9 cellular contexts compared by ENCODE assay signal in the genomic region with DNA sequence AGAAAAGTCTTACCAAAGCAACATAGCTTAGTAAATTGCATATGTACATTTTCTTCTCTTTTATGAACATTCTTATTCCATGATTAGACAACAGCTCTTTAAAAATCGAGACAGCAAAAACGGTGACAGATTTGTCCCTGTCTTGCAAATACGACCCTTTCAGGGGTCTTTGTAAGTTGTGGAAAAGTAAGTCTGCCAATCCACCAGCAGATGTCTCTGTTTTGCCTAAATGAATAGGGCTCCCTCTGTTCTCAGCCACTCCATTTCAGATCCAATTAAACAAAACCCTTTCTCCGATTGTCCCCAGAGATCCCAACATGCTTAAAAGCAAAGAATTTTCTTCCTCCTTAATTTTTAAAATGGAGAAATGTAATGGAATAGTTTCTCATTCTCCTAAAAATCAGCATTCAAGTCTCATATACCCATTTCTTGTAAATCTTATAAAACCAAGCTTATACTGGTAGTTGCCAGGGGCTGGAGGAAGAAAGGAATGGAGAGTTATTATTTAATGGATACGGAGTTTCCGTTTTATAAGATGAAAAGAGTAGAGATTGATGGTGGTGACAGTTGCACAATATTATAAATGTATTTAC.
DNase-seq lines count a peak whose midpoint lies in the region; ATAC-seq and TF ChIP-seq lines count a peak whose summit lies in the region.
"Had no signal": no experiment of that assay in that cellular context is flagged by ENCODE, and none has a peak within 500 bp of the region (broad histone marks: within the 10 kb centered on the region; RNA-seq: fewer than 3 reads in every experiment).

No MANE protein-coding gene starts in this region.

- H4K20me1 ChIP-seq in PC-9 (ENCODE audit: insufficient read depth) = no peaks in the 10 kb centered on the region

- peak in 1 of 2 donors; percentile 77 for ATAC-seq in upper lobe of left lung (ENCODE audit: low FRiP score in 2 of 2)
- no peak for ATAC-seq in HG03565 (IDR thresholded peaks at IDR 0.05; ENCODE audit: unreplicated experiment)

- H3K36me3 Mint-ChIP-seq in activated CD4-positive, alpha-beta T cell treated with anti-CD3 and anti-CD28 coated beads, Interleukin-2, amount 10 ng/mL, durations not matched to agents 24 days and 14 days (ENCODE audit: low read depth) = no peaks in the 10 kb centered on the region
- no peaks in the 10 kb centered on the region for H3K36me3 Mint-ChIP-seq in chondrocyte (ENCODE audit: low read depth)

- peak; percentile 87 for TF ChIP-seq RAD21 in liver (IDR thresholded peaks at IDR 0.05)

- H3K4me1 ChIP-seq in PC-9 (replicated peaks; ENCODE audit: insufficient read depth) = peaks cover 31% of the 10 kb centered on the region
- H3K4me1 ChIP-seq in liver (ENCODE audit: control insufficient read depth in 4 of 4, insufficient read depth in 4 of 4, low read length in 3 of 4) = peaks cover 0 to 6% (median 0%) of the 10 kb centered on the region in 4 donors
- H3K4me1 ChIP-seq in upper lobe of left lung = peaks cover 4 to 10% (median 5%) of the 10 kb centered on the region in 4 donors

- H2AFZ ChIP-seq in PC-9 = no peak overlapping the region

- H3F3A ChIP-seq in PC-9 (ENCODE audit: insufficient read depth, low read depth) = peaks cover 7% of the 10 kb centered on the region; the same call in 1 of the 2 replicates

- H3K9ac ChIP-seq in liver (ENCODE audit: low read depth in 1 of 2, low read length in 2 of 2) = peak overlapping the region in 1 of 2 donors; percentile 67

- H3K27me3 ChIP-seq in PC-9 (ENCODE audit: insufficient read depth, low read depth) (no peaks in the 10 kb centered on the region), liver (ENCODE audit: control insufficient read depth in 4 of 4, insufficient read depth in 4 of 4, low read length in 3 of 4) (no peaks in the 10 kb centered on the region), upper lobe of left lung (no peaks in the 10 kb centered on the region)

- peaks cover 19% of the 10 kb centered on the region for H3K4me1 Mint-ChIP-seq in activated CD4-positive, alpha-beta T cell treated with anti-CD3 and anti-CD28 coated beads, Interleukin-2, amount 10 ng/mL, durations not matched to agents 24 days and 14 days
- H3K4me1 Mint-ChIP-seq in chondrocyte (ENCODE audit: low read depth) = peaks cover 11% of the 10 kb centered on the region

- peak overlapping the region; percentile 26 for H3K4me3 Mint-ChIP-seq in activated CD4-positive, alpha-beta T cell treated with anti-CD3 and anti-CD28 coated beads, Interleukin-2, amount 10 ng/mL, durations not matched to agents 24 days and 14 days
- peak overlapping the region; percentile 52 for H3K4me3 Mint-ChIP-seq in chondrocyte (ENCODE audit: unreplicated experiment)

- H3K27me3 Mint-ChIP-seq in activated CD4-positive, alpha-beta T cell treated with anti-CD3 and anti-CD28 coated beads, Interleukin-2, amount 10 ng/mL, durations not matched to agents 24 days and 14 days = peaks cover 3% of the 10 kb centered on the region
- H3K27me3 Mint-ChIP-seq in chondrocyte (ENCODE audit: low read depth) = no peaks in the 10 kb centered on the region
- H3K27me3 Mint-ChIP-seq: effector memory CD8-positive, alpha-beta T cell had no signal

- TF ChIP-seq EP300 in upper lobe of left lung (IDR thresholded peaks at IDR 0.05) = no peak

- H3K79me2 ChIP-seq in PC-9 (ENCODE audit: low read depth) = no peaks in the 10 kb centered on the region

- TF ChIP-seq POLR2A in upper lobe of left lung (IDR thresholded peaks at IDR 0.05) = no peak

- no TSS peak for BruUV-seq in PC-9 (replicated peaks; lab: Mats Ljungman, UMichigan)

- TF ChIP-seq CTCF in PC-9 (conservative IDR thresholded peaks at IDR 0.05) (peak; percentile 92), chondrocyte (IDR thresholded peaks at IDR 0.05) (peak; percentile 97), liver (IDR thresholded peaks at IDR 0.05; ENCODE audit: low read depth, low read length, missing input control) (peak; percentile 52), upper lobe of left lung (IDR thresholded peaks at IDR 0.05) (peak; percentile 53 to 74 (median 62))

- peak; percentile 75 for DNase-seq in activated CD4-positive, alpha-beta T cell treated with anti-CD3 and anti-CD28 coated beads, Interleukin-2, amount 10 ng/mL, durations not matched to agents 24 days and 14 days
- no peak for DNase-seq in activated CD4-positive, alpha-beta T cell treated with anti-CD3 and anti-CD28 coated beads, Interleukin-2, amount 50 U/mL, for 48 hours
- DNase-seq in KG1 (lab: John Stamatoyannopoulos, UW) = peak; percentile 68
- peak in 1 of 2 experiments; percentile 50 for DNase-seq in PC-9
- no peak for DNase-seq in chondrocyte (ENCODE audit: low spot score)
- DNase-seq in upper lobe of left lung = no peak

- 10% methylated on average over 6 of the region's 6 CpGs for WGBS in liver
- WGBS in upper lobe of left lung, 2 donors = 8 to 10% methylated on average over 6 of the region's 6 CpGs

- POLR2A ChIA-PET in PC-9 (lab: Charles Lee; ENCODE audit: unreplicated experiment) = interaction anchor here (0.6 to 1.0 kb wide), 3 partner anchors 93 to 104 kb away, joined by 3 to 4 read pairs (median 4); no protein-coding TSS in a partner anchor

- H3K36me3 ChIP-seq in PC-9 (ENCODE audit: low read depth) (no peaks in the 10 kb centered on the region), liver (ENCODE audit: control insufficient read depth in 4 of 4, insufficient read depth in 3 of 4, low read depth in 1 of 4, low read length in 3 of 4) (no peaks in the 10 kb centered on the region), upper lobe of left lung (no peaks in the 10 kb centered on the region)

- H3K4me2 ChIP-seq in PC-9 = peak overlapping the region; percentile 27

- CTCF ChIA-PET in PC-9 (lab: Charles Lee) = interaction anchor here (0.5 to 1.5 kb wide), 12 partner anchors 12 to 276 kb away, joined by 3 to 13 read pairs (median 4); a partner anchor contains a TSS

- H3K9me3 Mint-ChIP-seq in activated CD4-positive, alpha-beta T cell treated with anti-CD3 and anti-CD28 coated beads, Interleukin-2, amount 10 ng/mL, durations not matched to agents 24 days and 14 days = no peaks in the 10 kb centered on the region
- H3K9me3 Mint-ChIP-seq in chondrocyte (ENCODE audit: low read depth) = no peaks in the 10 kb centered on the region
- H3K9me3 Mint-ChIP-seq: effector memory CD8-positive, alpha-beta T cell had no signal

- no peaks in the 10 kb centered on the region for H3K9me2 ChIP-seq in PC-9 (ENCODE audit: insufficient read depth)

- intact Hi-C loops in activated CD4-positive, alpha-beta T cell treated with anti-CD3 and anti-CD28 coated beads, Interleukin-2, amount 10 ng/mL, durations not matched to agents 24 days and 14 days (cut with micrococcal nuclease) = loop anchor here (1.0 to 5.0 kb wide), 6 partner anchors 62 to 576 kb away; a partner anchor contains a TSS
- intact Hi-C loops in PC-9 (cut with micrococcal nuclease; ENCODE audit: unreplicated experiment) = loop anchor here (1.0 to 5.0 kb wide), 7 partner anchors 62 to 1071 kb away; a partner anchor contains a TSS

- H3K9me3 ChIP-seq in PC-9 (ENCODE audit: insufficient read depth, low read depth) = no peaks in the 10 kb centered on the region
- no peaks in the 10 kb centered on the region for H3K9me3 ChIP-seq in liver (ENCODE audit: control insufficient read depth in 4 of 4, low read length in 3 of 4)
- H3K9me3 ChIP-seq in upper lobe of left lung = no peaks in the 10 kb centered on the region

- no peak overlapping the region for H3K4me3 ChIP-seq in PC-9
- H3K4me3 ChIP-seq in liver (ENCODE audit: low read depth in 1 of 3, low read length in 3 of 3) = no peak overlapping the region
- H3K4me3 ChIP-seq in upper lobe of left lung = peak overlapping the region in 1 of 4 donors; percentile 30

- peak overlapping the region; percentile 16 for H3K27ac Mint-ChIP-seq in activated CD4-positive, alpha-beta T cell treated with anti-CD3 and anti-CD28 coated beads, Interleukin-2, amount 10 ng/mL, durations not matched to agents 24 days and 14 days
- H3K27ac Mint-ChIP-seq in chondrocyte (ENCODE audit: unreplicated experiment) = no peak overlapping the region
- H3K27ac Mint-ChIP-seq: effector memory CD8-positive, alpha-beta T cell had no signal

- H3K27ac ChIP-seq in PC-9 (no peak overlapping the region), liver (ENCODE audit: low read depth in 1 of 2, low read length in 2 of 2) (no peak overlapping the region), upper lobe of left lung (peak overlapping the region in 1 of 4 donors; percentile 17)

TF ChIP-seq in liver, 16 proteins besides CTCF, POLR2A, EP300 and RAD21:
- TF ChIP-seq YY1 (IDR thresholded peaks at IDR 0.05) = peak; percentile 21
- TF ChIP-seq, protein P1, sequence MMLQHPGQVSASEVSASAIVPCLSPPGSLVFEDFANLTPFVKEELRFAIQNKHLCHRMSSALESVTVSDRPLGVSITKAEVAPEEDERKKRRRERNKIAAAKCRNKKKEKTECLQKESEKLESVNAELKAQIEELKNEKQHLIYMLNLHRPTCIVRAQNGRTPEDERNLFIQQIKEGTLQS (IDR thresholded peaks at IDR 0.05) = no peak

Comparison
In these comparisons a context has a peak if more than half of its experiments do, and no peak if none do; other contexts are left out.
1. DNase-seq: peak in activated CD4-positive, alpha-beta T cell treated with anti-CD3 and anti-CD28 coated beads, Interleukin-2, amount 10 ng/mL, durations not matched to agents 24 days and 14 days (single experiment) and KG1 (single experiment); none in activated CD4-positive, alpha-beta T cell treated with anti-CD3 and anti-CD28 coated beads, Interleukin-2, amount 50 U/mL, for 48 hours (0 of 2), chondrocyte (single experiment) and upper lobe of left lung (0 of 2).
2. Peak in every context shown above with its lines, with median percentiles within 50 percentile points of each other: CTCF ChIP-seq.